ENCODE assay signal across 8 cellular contexts in the genomic region with DNA sequence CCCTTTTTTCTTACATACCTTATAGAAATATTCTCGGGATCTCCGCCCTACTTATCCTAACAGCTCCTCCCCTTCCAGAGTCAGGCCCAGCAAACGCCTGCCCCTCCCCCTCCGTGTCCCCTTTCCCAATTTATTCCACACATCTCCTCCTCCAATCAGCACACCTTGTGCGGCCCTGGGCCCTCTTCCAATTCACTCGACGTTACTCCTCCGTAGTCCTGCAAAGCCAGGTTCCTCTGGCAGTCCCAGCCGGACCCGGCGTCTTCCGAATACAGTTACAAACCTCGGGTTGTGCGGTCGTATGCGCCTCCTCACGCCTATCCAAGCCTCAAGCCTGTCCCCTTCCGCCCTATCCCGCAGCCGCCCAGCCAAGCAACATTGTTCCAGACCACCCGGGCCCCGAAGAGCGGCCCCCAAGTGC. TPM values are rescaled to one million over a fixed set of nuclear protein-coding genes. Genes with fewer than 3 reads are reported as not detected.
DNase-seq lines count a peak whose midpoint lies in the region; ATAC-seq, FAIRE-seq and TF ChIP-seq lines count a peak whose summit lies in the region.

No MANE protein-coding gene starts in this region.

- H3K9me3 ChIP-seq in GM12878 (replicated peaks; ENCODE audit: control insufficient read depth, insufficient read depth, low read length) = peaks cover 3% of the 10 kb centered on the region; the same call in 2 of the 3 replicates
- no peaks in the 10 kb centered on the region for H3K9me3 ChIP-seq in iPS-20b (ENCODE audit: insufficient read depth, low read depth, low read length)
- H3K9me3 ChIP-seq in skeletal muscle satellite cell (replicated peaks; ENCODE audit: low read length) = no peaks in the 10 kb centered on the region

- SMC1A ChIA-PET in GM12878 (lab: Charles Lee; ENCODE audit: uncharacterized antibody, unreplicated experiment) = interaction anchor here (0.8 to 9.5 kb wide), 3 partner anchors 9 to 15 kb away, joined by 3 to 66 read pairs (median 4); no protein-coding TSS in a partner anchor

- no peak for TF ChIP-seq EP300 in GM12878 (IDR thresholded peaks at IDR 0.05; ENCODE audit: borderline replicate concordance in 1 of 2, control insufficient read depth in 1 of 2, low read depth in 2 of 2, low read length in 2 of 2)

- H3K4me3 ChIP-seq in AG10803 (ENCODE audit: low read length) (peak overlapping the region; percentile 88), GM12878 (peak overlapping the region; percentile 87), iPS-20b (ENCODE audit: low read length) (peak overlapping the region; percentile 78), skeletal muscle satellite cell (ENCODE audit: low read length) (peak overlapping the region; percentile 87)

- H3K36me3 ChIP-seq in GM12878 (ENCODE audit: control insufficient read depth in 2 of 2, insufficient read depth in 2 of 2, low read length in 1 of 2) (no peaks in the 10 kb centered on the region; a peak in 1 of 4 replicates), iPS-20b (ENCODE audit: insufficient read depth, low read depth, low read length) (peaks cover 9% of the 10 kb centered on the region; the same call in 1 of the 2 replicates), skeletal muscle satellite cell (ENCODE audit: insufficient read depth, low read length) (peaks cover 5% of the 10 kb centered on the region)

- BruUV-seq in GM12878 (replicated peaks; lab: Mats Ljungman, UMichigan) = no TSS peak

- under 1% methylated on average over 22 of the region's 23 CpGs for WGBS in GM12878 (ENCODE audit: insufficient coverage, insufficient replicate concordance, low lambda C conversion rate, missing lambda C conversion rate)

- POLR2A ChIA-PET in GM12878 (lab: Charles Lee) = interaction anchor here (1.0 to 4.1 kb wide), 5 partner anchors 7 to 159 kb away, joined by 3 to 32 read pairs (median 6); a partner anchor contains a TSS

- no peak for TF ChIP-seq POLR2A in GM12878 (IDR thresholded peaks at IDR 0.05; ENCODE audit: low read depth, low read length)

- FAIRE-seq in GM12878 (lab: Jason Lieb, UNC) = no peak

- ATAC-seq in GM21447 (IDR thresholded peaks at IDR 0.05; ENCODE audit: unreplicated experiment) (peak; percentile 10), GM12878 (no peak), GM18511 (IDR thresholded peaks at IDR 0.05; ENCODE audit: unreplicated experiment) (no peak), GM21786 (IDR thresholded peaks at IDR 0.05; ENCODE audit: unreplicated experiment) (no peak)

- peak overlapping the region; percentile 87 for H2AFZ ChIP-seq in GM12878 (ENCODE audit: control insufficient read depth, low read depth, low read length)

- RAD21 ChIA-PET in GM12878 (lab: Charles Lee; ENCODE audit: unreplicated experiment) = interaction anchor here (0.6 to 9.5 kb wide), 6 partner anchors 12 to 75 kb away, joined by 3 to 113 read pairs (median 4); no protein-coding TSS in a partner anchor

- peak overlapping the region; percentile 80 for H3K27ac ChIP-seq in GM12878 (ENCODE audit: control insufficient read depth, insufficient read depth)
- no peak overlapping the region for H3K27ac ChIP-seq in iPS-20b (ENCODE audit: low read length)

- H3K4me1 ChIP-seq in GM12878 (ENCODE audit: control insufficient read depth, insufficient read depth, low read length) (peaks cover 26% of the 10 kb centered on the region), iPS-20b (ENCODE audit: insufficient read depth, low read length) (no peaks in the 10 kb centered on the region; the same call in 1 of the 2 replicates), skeletal muscle satellite cell (ENCODE audit: control insufficient read depth, insufficient read depth, low read length) (no peaks in the 10 kb centered on the region)

- CTCF ChIA-PET in GM12878 (lab: Yijun Ruan, JAX) = interaction anchor here (0.8 to 33.4 kb wide), 6 partner anchors 9 to 74 kb away, joined by 3 to 525 read pairs (median 10); a partner anchor contains a TSS

- in situ Hi-C loops in GM12878 (cut with MboI) = no loop called here

- H3K79me2 ChIP-seq in GM12878 (ENCODE audit: control insufficient read depth, insufficient read depth, low read length) = peaks cover 46% of the 10 kb centered on the region

- no peak for TF ChIP-seq RAD21 in GM12878 (IDR thresholded peaks at IDR 0.05; ENCODE audit: insufficient read depth, low read depth, low read length)

- no peak for TF ChIP-seq CTCF in AG10803 (conservative IDR thresholded peaks at IDR 0.05; ENCODE audit: low read length)
- no peak for TF ChIP-seq CTCF in GM12878 (IDR thresholded peaks at IDR 0.05 in 2 of 3, conservative IDR thresholded peaks at IDR 0.05 in 1 of 3; ENCODE audit: control insufficient read depth in 2 of 3, extremely low read depth in 1 of 3, insufficient read depth in 1 of 3, low read depth in 3 of 3, low read length in 3 of 3)

- H3K9ac ChIP-seq in GM12878 (ENCODE audit: control insufficient read depth, insufficient read depth, low read length) (peak overlapping the region; percentile 76), iPS-20b (ENCODE audit: low read depth, low read length) (peak overlapping the region; percentile 92), skeletal muscle satellite cell (ENCODE audit: low read depth, low read length) (peak overlapping the region; percentile 81)

- H3K27me3 ChIP-seq in GM12878 (replicated peaks in 1 of 2; ENCODE audit: control insufficient read depth in 2 of 2, insufficient read depth in 2 of 2, low read length in 1 of 2) (no peaks in the 10 kb centered on the region), iPS-20b (ENCODE audit: insufficient read depth, low read length) (no peaks in the 10 kb centered on the region), skeletal muscle satellite cell (ENCODE audit: control insufficient read depth, insufficient read depth, low read length) (no peaks in the 10 kb centered on the region)

- intact Hi-C loops in GM12878 (cut with micrococcal nuclease; ENCODE audit: unreplicated experiment) = loop anchor here (1.0 kb wide), 1 partner anchor 10 kb away; no protein-coding TSS in a partner anchor

- peak; percentile 47 for DNase-seq in AG10803 (ENCODE audit: low read depth)
- DNase-seq in NCI-H446 treated with DMSO at 0.1 percent for 48 hours (lab: John Stamatoyannopoulos, UW) = peak; percentile 46
- DNase-seq in GM12878 (ENCODE audit: low read depth, low spot score) = no peak

- H3K4me2 ChIP-seq in GM12878 (ENCODE audit: control insufficient read depth, insufficient read depth) (peak overlapping the region; percentile 87), skeletal muscle satellite cell (ENCODE audit: low read length) (peak overlapping the region; percentile 86)

- H4K20me1 ChIP-seq in GM12878 (ENCODE audit: control insufficient read depth, insufficient read depth) = no peaks in the 10 kb centered on the region

RNA-seq across cellular contexts. Expression of a gene that starts 0.7 kb away (rescaled TPM):
- total RNA-seq in GM12878 (2013; cell fraction: nucleolus; rRNA removed) = 12.3 and 13.8 TPM in 2 replicates
- total RNA-seq in GM12878 (2014; rRNA removed) (46.1 and 48.2 TPM in 2 replicates), GM12878 (2014; rRNA removed; fragmentation: Illumina TruSeq; extraction: Trizol) (76.7 and 76.9 TPM in 2 replicates), GM12878 (2021) (55.6 and 57.2 TPM in 2 replicates)
- 43.2 TPM for polyA plus RNA-seq in GM12878 (2011; ENCODE audit: low read depth)
- polyA plus RNA-seq in GM12878 (2011; rRNA removed) (39.3 and 52.5 TPM in 2 replicates), GM12878 (2014; fragmentation: Illumina TruSeq; extraction: Trizol) (99.2 and 133 TPM in 2 replicates), GM12878 (2014; fragmentation: Nextera tagmentation; extraction: Ambion mirVana) (10 to 100 TPM; 11.8 to 20.3 TPM), GM12878 (2014; rRNA removed) (43.4 and 45.4 TPM in 2 replicates), GM12878 (2016; fragmentation: Nextera tagmentation; extraction: Ambion mirVana) (10 to 100 TPM; 36.6 to 41.6 TPM)
- polyA plus RNA-seq in GM12878 (2011; cell fraction: cytosol; rRNA removed) = 22.2 and 24.0 TPM in 2 replicates
- 11.3 and 14.8 TPM in 2 replicates for polyA plus RNA-seq in GM12878 (2011; cell fraction: nucleus; rRNA removed)
- 52.7 and 64.5 TPM in 2 replicates for polyA plus RNA-seq in GM12878 (2012)
- 13.1 TPM in 2 replicates for polyA minus RNA-seq in GM12878 (2011; rRNA and poly(A)+ RNA removed)
- polyA minus RNA-seq in GM12878 (2011; cell fraction: cytosol; rRNA and poly(A)+ RNA removed) = 10.4 and 11.5 TPM in 2 replicates
- polyA minus RNA-seq in GM12878 (2011; cell fraction: nucleus; rRNA and poly(A)+ RNA removed) = 3.0 and 5.5 TPM in 2 replicates
- total RNA-seq in skeletal muscle satellite cell (2012; rRNA removed) = 29.4 and 29.7 TPM in 2 replicates

RNA-seq across cellular contexts. Expression of a gene that starts 7.0 kb away (rescaled TPM):
- total RNA-seq in GM12878 (2013; cell fraction: nucleolus; rRNA removed) = 99.3 and 112 TPM in 2 replicates
- total RNA-seq in GM12878 (2014; rRNA removed) (63.7 and 69.0 TPM in 2 replicates), GM12878 (2014; rRNA removed; fragmentation: Illumina TruSeq; extraction: Trizol) (62.3 and 63.1 TPM in 2 replicates), GM12878 (2021) (60.8 and 63.4 TPM in 2 replicates)
- 61.3 TPM for polyA plus RNA-seq in GM12878 (2011; ENCODE audit: low read depth)
- polyA plus RNA-seq in GM12878 (2011; rRNA removed) (116 and 127 TPM in 2 replicates), GM12878 (2014; fragmentation: Illumina TruSeq; extraction: Trizol) (66.0 and 77.8 TPM in 2 replicates), GM12878 (2014; fragmentation: Nextera tagmentation; extraction: Ambion mirVana) (10 to 100 TPM; 61.3 to 75.6 TPM), GM12878 (2014; rRNA removed) (60.9 and 64.2 TPM in 2 replicates), GM12878 (2016; fragmentation: Nextera tagmentation; extraction: Ambion mirVana) (10 to 100 TPM; 34.2 to 39.9 TPM)
- polyA plus RNA-seq in GM12878 (2011; cell fraction: cytosol; rRNA removed) = 107 and 138 TPM in 2 replicates
- polyA plus RNA-seq in GM12878 (2011; cell fraction: nucleus; rRNA removed) = 75.2 and 94.2 TPM in 2 replicates
- 52.4 and 59.0 TPM in 2 replicates for polyA plus RNA-seq in GM12878 (2012)
- 92.8 and 107 TPM in 2 replicates for polyA minus RNA-seq in GM12878 (2011; rRNA and poly(A)+ RNA removed)
- polyA minus RNA-seq in GM12878 (2011; cell fraction: cytosol; rRNA and poly(A)+ RNA removed) = 31.8 and 40.1 TPM in 2 replicates
- polyA minus RNA-seq in GM12878 (2011; cell fraction: nucleus; rRNA and poly(A)+ RNA removed) = 31.7 and 39.3 TPM in 2 replicates
- 7.4 and 8.1 TPM in 2 replicates for total RNA-seq in skeletal muscle satellite cell (2012; rRNA removed)

RNA-seq across cellular contexts. Expression of a gene that starts 52.4 kb away (rescaled TPM):
- total RNA-seq in GM12878 (2013; cell fraction: nucleolus; rRNA removed) = 68.6 and 83.4 TPM in 2 replicates
- total RNA-seq in GM12878 (2014; rRNA removed) (16.5 and 16.8 TPM in 2 replicates), GM12878 (2014; rRNA removed; fragmentation: Illumina TruSeq; extraction: Trizol) (36.2 and 39.9 TPM in 2 replicates), GM12878 (2021) (62.3 and 72.8 TPM in 2 replicates)
- 52.9 TPM for polyA plus RNA-seq in GM12878 (2011; ENCODE audit: low read depth)
- polyA plus RNA-seq in GM12878 (2011; rRNA removed) (84.5 and 104 TPM in 2 replicates), GM12878 (2014; fragmentation: Illumina TruSeq; extraction: Trizol) (60.5 and 63.8 TPM in 2 replicates), GM12878 (2014; fragmentation: Nextera tagmentation; extraction: Ambion mirVana) (1 to 10 TPM; 3.8 to 4.1 TPM), GM12878 (2014; rRNA removed) (44.7 and 48.6 TPM in 2 replicates), GM12878 (2016; fragmentation: Nextera tagmentation; extraction: Ambion mirVana) (10 to 100 TPM; 11.1 to 11.5 TPM)
- 78.3 and 81.2 TPM in 2 replicates for polyA plus RNA-seq in GM12878 (2011; cell fraction: cytosol; rRNA removed)
- 72.4 and 101 TPM in 2 replicates for polyA plus RNA-seq in GM12878 (2011; cell fraction: nucleus; rRNA removed)
- polyA plus RNA-seq in GM12878 (2012) = 70.1 and 111 TPM in 2 replicates
- 71.0 and 98.3 TPM in 2 replicates for polyA minus RNA-seq in GM12878 (2011; rRNA and poly(A)+ RNA removed)
- polyA minus RNA-seq in GM12878 (2011; cell fraction: cytosol; rRNA and poly(A)+ RNA removed) = 30.1 and 32.1 TPM in 2 replicates
- 22.1 and 37.8 TPM in 2 replicates for polyA minus RNA-seq in GM12878 (2011; cell fraction: nucleus; rRNA and poly(A)+ RNA removed)
- total RNA-seq in skeletal muscle satellite cell (2012; rRNA removed) = 93.3 and 93.7 TPM in 2 replicates
